ENCODE assay signal across 10 cellular contexts in genomic region chr11:119832536-119832935, GRCh38.
A peak's percentile ranks its signal among the peaks of the same experiment; 100 is the strongest.
DNase-seq lines count a peak whose midpoint lies in the region; ATAC-seq and TF ChIP-seq lines count a peak whose summit lies in the region.
"Had no signal": no experiment of that assay in that cellular context is flagged by ENCODE, and none has a peak within 500 bp of the region (broad histone marks: within the 10 kb centered on the region; RNA-seq: fewer than 3 reads in every experiment).

No MANE protein-coding gene starts in this region.

- H3K36me3 Mint-ChIP-seq in Caco-2 (ENCODE audit: insufficient read depth, unreplicated experiment) = no peaks in the 10 kb centered on the region

- H3K27me3 ChIP-seq in Caco-2 (replicated peaks; ENCODE audit: control insufficient read depth, insufficient read depth, low read length) = no peaks in the 10 kb centered on the region

- POLR2A ChIA-PET in Caco-2 (lab: Charles Lee) = no interaction called here

- H3K4me3 ChIP-seq in Caco-2 (ENCODE audit: low read depth, low read length) (no peak overlapping the region), choroid plexus epithelial cell (ENCODE audit: low read depth, low read length) (no peak overlapping the region), mucosa of descending colon (no peak overlapping the region)

- no peak for TF ChIP-seq CTCF in Caco-2 (IDR thresholded peaks at IDR 0.05; ENCODE audit: insufficient read depth in 1 of 2, low read depth in 1 of 2, low read length in 1 of 2, severe bottlenecking in 1 of 2, unreplicated experiment in 1 of 2)
- TF ChIP-seq CTCF in choroid plexus epithelial cell (conservative IDR thresholded peaks at IDR 0.05; ENCODE audit: low read depth, low read length) = no peak
- no peak for TF ChIP-seq CTCF in mucosa of descending colon (IDR thresholded peaks at IDR 0.05)

- H3K36me3 ChIP-seq in Caco-2 (ENCODE audit: control insufficient read depth, insufficient read depth, low read length) = no peaks in the 10 kb centered on the region
- H3K36me3 ChIP-seq in mucosa of descending colon (ENCODE audit: low read depth) = no peaks in the 10 kb centered on the region

- H3K9me3 Mint-ChIP-seq in Caco-2 (ENCODE audit: unreplicated experiment) = peaks cover 8% of the 10 kb centered on the region

- peaks cover 7% of the 10 kb centered on the region for H3K4me1 Mint-ChIP-seq in Caco-2 (ENCODE audit: low read depth, unreplicated experiment)

- peaks cover 9% of the 10 kb centered on the region for H3K4me1 ChIP-seq in Caco-2
- peaks cover 5% of the 10 kb centered on the region for H3K4me1 ChIP-seq in mucosa of descending colon (ENCODE audit: low read depth)

- DNase-seq in Caco-2 (peak; percentile 49 to 74), NCI-H1092 treated with DMSO at 0.1 percent for 48 hours (lab: John Stamatoyannopoulos, UW) (peak; percentile 87), choroid plexus epithelial cell (ENCODE audit: low read depth) (peak; percentile 71), mucosa of descending colon (peak; percentile 78 to 79 (median 78)), cerebellar cortex (ENCODE audit: low spot score) (no peak), GOT3 (lab: John Stamatoyannopoulos, UW) (no peak)
- DNase-seq: activated effector memory CD4-positive, alpha-beta T cell treated with Interleukin-2 at 50 U/mL for 16 hours; NCI-H1930 had no signal

- CTCF ChIA-PET in Caco-2 (lab: Charles Lee) = interaction anchor here (0.7 kb wide), 1 partner anchor 190 kb away, joined by 3 read pairs; no protein-coding TSS in a partner anchor

- H3K9me3 ChIP-seq in Caco-2 (peaks cover 6% of the 10 kb centered on the region; the same call in 1 of the 2 replicates), mucosa of descending colon (no peaks in the 10 kb centered on the region)

- peaks cover 5% of the 10 kb centered on the region for H3K27me3 Mint-ChIP-seq in Caco-2 (ENCODE audit: insufficient read depth, unreplicated experiment)

- ATAC-seq in mucosa of descending colon (peak; percentile 96), HG03025 (IDR thresholded peaks at IDR 0.05; ENCODE audit: low FRiP score, unreplicated experiment) (no peak), GM19328 (IDR thresholded peaks at IDR 0.05; ENCODE audit: unreplicated experiment) (no peak)

- no peak overlapping the region for H3K4me3 Mint-ChIP-seq in Caco-2 (ENCODE audit: unreplicated experiment)

- H3K27ac Mint-ChIP-seq in Caco-2 (ENCODE audit: unreplicated experiment) = no peak overlapping the region

- BruUV-seq in Caco-2 (replicated peaks; lab: Mats Ljungman, UMichigan) = no TSS peak

- intact Hi-C loops in Caco-2 (cut with micrococcal nuclease; ENCODE audit: unreplicated experiment) = no loop called here
- intact Hi-C loops in mucosa of descending colon (cut with DNase I, micrococcal nuclease) = no loop called here

Comparison
In these comparisons a context has a peak if more than half of its experiments do, and no peak if none do; other contexts are left out.
1. DNase-seq: peak in Caco-2 (2 of 2), NCI-H1092 treated with DMSO at 0.1 percent for 48 hours (single experiment), choroid plexus epithelial cell (single experiment) and mucosa of descending colon (3 of 3); none in cerebellar cortex (single experiment) and GOT3 (single experiment).